22 cellular contexts compared by ENCODE assay signal in genomic region chr10:90890347-90890746, GRCh38. TPM values are rescaled to one million over a fixed set of nuclear protein-coding genes. Genes with fewer than 3 reads are reported as not detected.
"Had no signal": no experiment of that assay in that cellular context is flagged by ENCODE, and none has a peak within 500 bp of the region (broad histone marks: within the 10 kb centered on the region; RNA-seq: fewer than 3 reads in every experiment).

No MANE protein-coding gene starts in this region.

- H3K4me1 ChIP-seq: testis, uterus had no signal

- H3K36me3 ChIP-seq: uterus had no signal

- DNase-seq: activated CD4-positive, alpha-beta T cell treated with anti-CD3 and anti-CD28 coated beads for 1 hour; activated CD4-positive, alpha-beta T cell treated with anti-CD3 and anti-CD28 coated beads, Interleukin-2, amount 50 U/mL, for 1 hour; activated CD8-positive, alpha-beta T cell treated with anti-CD3 and anti-CD28 coated beads, Interleukin-2, amount 10 ng/mL, durations not matched to agents 7 days and 5 days; activated naive CD4-positive, alpha-beta T cell treated with anti-CD3 and anti-CD28 coated beads for 36 hours; activated naive CD8-positive, alpha-beta T cell treated with anti-CD3 and anti-CD28 coated beads, Interleukin-2, amount 10 ng/mL, durations not matched to agents 7 days and 5 days; activated T-cell treated with anti-CD3 and anti-CD28 coated beads, Interleukin-2, amount 50 U/mL, for 1 hour; amygdala; effector CD4-positive, alpha-beta T cell; foreskin melanocyte; naive thymus-derived CD4-positive, alpha-beta T cell; occipital lobe; sigmoid colon; stimulated activated CD4-positive, alpha-beta T cell treated with anti-CD3 and anti-CD28 coated beads, Interleukin-2, amount 100 ng/mL, for 48 hours; stimulated activated CD8-positive, alpha-beta memory T cell treated with anti-CD3 and anti-CD28 coated beads, Interleukin-4, amount 100 ng/mL, for 48 hours; stimulated activated naive B cell treated with anti-CD40 and anti-IgM and Interleukin-4, amounts not matched to agents 10 μg/mL and 1 μg/mL and 100 μg/mL, for 72 hours; testis; trophoblast cell; uterus had no signal

- ATAC-seq: activated CD8-positive, alpha-beta T cell treated with anti-CD3 and anti-CD28 coated beads, Interleukin-2, amount 10 ng/mL, durations not matched to agents 7 days and 5 days; left lobe of liver; naive thymus-derived CD4-positive, alpha-beta T cell; stimulated activated naive B cell treated with anti-CD40 and anti-IgM and Interleukin-4, amounts not matched to agents 10 μg/mL and 1 μg/mL and 100 μg/mL, for 72 hours had no signal

- H3K27ac ChIP-seq: cardiac muscle cell, sigmoid colon, testis, uterus had no signal

- H3K9me3 ChIP-seq: sigmoid colon, testis, uterus had no signal

- H3K4me3 ChIP-seq: cardiac muscle cell, sigmoid colon, testis, uterus had no signal

- H3K27me3 ChIP-seq: cardiac muscle cell, sigmoid colon, testis, uterus had no signal

RNA-seq across cellular contexts. Expression of gene ANKRD1, which starts 30.5 kb away (rescaled TPM):
- total RNA-seq: activated CD8-positive, alpha-beta T cell treated with anti-CD3 and anti-CD28 coated beads, Interleukin-2, amount 10 ng/mL, durations not matched to agents 7 days and 5 days; activated naive CD4-positive, alpha-beta T cell treated with anti-CD3 and anti-CD28 coated beads for 36 hours; activated naive CD8-positive, alpha-beta T cell treated with anti-CD3 and anti-CD28 coated beads, Interleukin-2, amount 10 ng/mL, durations not matched to agents 7 days and 5 days; cerebellum; left lobe of liver; naive thymus-derived CD4-positive, alpha-beta T cell; neural crest cell; occipital lobe; sigmoid colon had no signal

RNA-seq across cellular contexts. Expression of gene HTR7, which starts 32.5 kb away (rescaled TPM):
- total RNA-seq: activated CD8-positive, alpha-beta T cell treated with anti-CD3 and anti-CD28 coated beads, Interleukin-2, amount 10 ng/mL, durations not matched to agents 7 days and 5 days; cardiac muscle cell had no signal
